1 cellular context compared by ENCODE assay signal in the genomic region with DNA sequence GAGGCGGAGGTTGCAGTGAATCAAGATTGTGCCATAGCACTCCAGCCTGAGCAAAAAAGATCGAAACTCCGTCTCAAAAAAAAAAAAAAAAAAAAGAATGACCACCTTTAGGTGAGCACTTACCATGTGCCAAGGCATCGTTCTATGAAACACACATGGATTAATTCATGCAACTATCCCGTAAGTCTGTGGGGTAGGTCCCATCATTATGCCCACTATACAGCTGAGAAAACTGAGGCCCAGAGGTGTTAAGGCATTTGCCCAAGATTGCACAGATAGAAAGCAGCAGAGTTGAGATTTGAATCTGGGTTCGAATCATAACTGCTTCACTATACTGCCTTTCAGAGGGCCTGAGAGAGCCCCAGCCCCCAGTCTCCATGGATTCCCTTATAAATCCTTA.
TF ChIP-seq lines count a peak whose summit lies in the region.

No MANE protein-coding gene starts in this region.

TF ChIP-seq in H1, 55 proteins besides CTCF, POLR2A, EP300 and RAD21:
- TF ChIP-seq KDM5A (IDR thresholded peaks at IDR 0.05; ENCODE audit: low read length) (no peak), KDM1A (IDR thresholded peaks at IDR 0.05; ENCODE audit: borderline replicate concordance, low read length) (peak; percentile 39; the same call in 1 of the 2 replicates), SP4 (IDR thresholded peaks at IDR 0.05; ENCODE audit: low read length) (no peak)
